In the genomic region with DNA sequence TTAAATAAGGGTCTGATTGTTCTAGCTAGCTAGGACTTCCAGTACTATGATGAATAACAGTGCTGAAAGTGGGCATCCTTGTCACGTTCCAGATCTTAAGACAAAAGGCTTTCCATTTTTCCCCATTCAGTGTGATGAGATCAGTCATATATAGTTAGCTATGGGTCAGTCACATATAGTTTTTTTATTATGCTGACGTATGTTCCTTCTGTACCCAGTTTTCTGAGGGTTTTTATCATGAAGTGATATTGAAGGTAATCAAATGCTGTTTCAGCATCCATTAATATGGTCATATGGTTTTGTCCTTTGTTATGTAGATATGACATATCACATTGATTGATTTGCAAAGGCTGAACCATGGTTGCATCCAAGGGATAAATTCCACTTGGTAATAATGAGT, we compare ENCODE assay signal across 30 cellular contexts.
A peak's percentile ranks its signal among the peaks of the same experiment; 100 is the strongest.
DNase-seq lines count a peak whose midpoint lies in the region; ATAC-seq, FAIRE-seq and TF ChIP-seq lines count a peak whose summit lies in the region.
"Had no signal": no experiment of that assay in that cellular context is flagged by ENCODE, and none has a peak within 500 bp of the region (broad histone marks: within the 10 kb centered on the region; RNA-seq: fewer than 3 reads in every experiment).

No MANE protein-coding gene starts in this region.

- in situ Hi-C loops in HepG2 (cut with HindIII; ENCODE audit: extremely low pct_ligation_motif_present, low pct_unique_long_range_greater_than_20kb) = no loop called here

- 4% methylated on average over 2 of the region's 2 CpGs for WGBS in HepG2 (ENCODE audit: low lambda C conversion rate)
- 50% methylated on average over 2 of the region's 2 CpGs for WGBS in right lobe of liver (ENCODE audit: insufficient coverage, low coverage, low lambda C conversion rate, missing lambda C conversion rate)
- 8% methylated on average over 2 of the region's 2 CpGs for WGBS in A549 (ENCODE audit: missing lambda C conversion rate)

- H2AFZ ChIP-seq in HepG2 (ENCODE audit: low read length) = no peak overlapping the region

- ATAC-seq in HepG2 (no peak), right lobe of liver (no peak), A549 (no peak), GM18861 (IDR thresholded peaks at IDR 0.05; ENCODE audit: unreplicated experiment) (no peak)
- ATAC-seq: CD8-positive, alpha-beta T cell had no signal

- H3K4me3 ChIP-seq in HepG2 (replicated peaks in 1 of 3; ENCODE audit: insufficient read depth in 1 of 3, low read depth in 2 of 3, low read length in 3 of 3) = no peak overlapping the region
- no peak overlapping the region for H3K4me3 ChIP-seq in right lobe of liver
- H3K4me3 ChIP-seq in A549 = no peak overlapping the region
- H3K4me3 ChIP-seq: BLaER1; BLaER1 treated with 17β-estradiol and CSF1 and Interleukin-3, amounts not matched to agents 10 nM and 100 nM had no signal

- CTCF ChIA-PET in HepG2 (lab: Yijun Ruan, JAX; ENCODE audit: low intra/inter-chr PET ratio, low total read pairs) = no interaction called here
- CTCF ChIA-PET in A549 (lab: Yijun Ruan, JAX) = no interaction called here

- intact Hi-C loops in HepG2 (cut with micrococcal nuclease; ENCODE audit: unreplicated experiment) = no loop called here
- intact Hi-C loops in right lobe of liver (cut with DNase I) = no loop called here

- no peak for TF ChIP-seq POLR2A in HepG2 (IDR thresholded peaks at IDR 0.05; ENCODE audit: insufficient read depth in 1 of 2, low read depth in 2 of 2, low read length in 2 of 2)
- no peak for TF ChIP-seq POLR2A in right lobe of liver (IDR thresholded peaks at IDR 0.05)
- no peak for TF ChIP-seq POLR2A in A549 (IDR thresholded peaks at IDR 0.05; ENCODE audit: low read length)

- TF ChIP-seq CTCF in HepG2 (CRISPR knock-in tag; IDR thresholded peaks at IDR 0.05) = no peak
- TF ChIP-seq CTCF in right lobe of liver (IDR thresholded peaks at IDR 0.05) = no peak
- TF ChIP-seq CTCF in A549 (IDR thresholded peaks at IDR 0.05) = no peak

- no peaks in the 10 kb centered on the region for H3K27me3 ChIP-seq in HepG2 (ENCODE audit: control insufficient read depth in 1 of 2, insufficient read depth in 2 of 2, low read length in 2 of 2)
- no peaks in the 10 kb centered on the region for H3K27me3 ChIP-seq in right lobe of liver
- H3K27me3 ChIP-seq: BE2C; BLaER1; BLaER1 treated with 17β-estradiol and CSF1 and Interleukin-3, amounts not matched to agents 10 nM and 100 nM had no signal

- TF ChIP-seq EP300 in HepG2 (IDR thresholded peaks at IDR 0.05; ENCODE audit: low read depth in 2 of 2, low read length in 2 of 2) (no peak), HepG2 (CRISPR knock-in tag; IDR thresholded peaks at IDR 0.05; ENCODE audit: borderline replicate concordance) (no peak), A549 (IDR thresholded peaks at IDR 0.05) (no peak)

- H3K9ac ChIP-seq in HepG2 (ENCODE audit: insufficient read depth, low read depth, low read length) = no peak overlapping the region
- H3K9ac ChIP-seq: BLaER1; BLaER1 treated with 17β-estradiol and CSF1 and Interleukin-3, amounts not matched to agents 10 nM and 100 nM had no signal

- H3K27ac ChIP-seq in HepG2 (ENCODE audit: extremely low read length, insufficient read depth, low read length) (no peak overlapping the region), right lobe of liver (no peak overlapping the region), A549 (no peak overlapping the region)
- H3K27ac ChIP-seq: 22Rv1; BLaER1; BLaER1 treated with 17β-estradiol and CSF1 and Interleukin-3, amounts not matched to agents 10 nM and 100 nM; C4-2B had no signal

- H3K4me2 ChIP-seq in HepG2 (ENCODE audit: low read depth, low read length) (no peak overlapping the region), A549 (no peak overlapping the region)
- H3K4me2 ChIP-seq: BLaER1; BLaER1 treated with 17β-estradiol and CSF1 and Interleukin-3, amounts not matched to agents 10 nM and 100 nM had no signal

- POLR2A ChIA-PET in HepG2 (lab: Yijun Ruan, JAX) (no interaction called here), A549 (lab: Yijun Ruan, JAX) (no interaction called here)

- no peaks in the 10 kb centered on the region for H3K79me2 ChIP-seq in HepG2 (ENCODE audit: insufficient read depth, low read length)

- TF ChIP-seq RAD21 in HepG2 (CRISPR knock-in tag; IDR thresholded peaks at IDR 0.05) = no peak
- TF ChIP-seq RAD21 in A549 (conservative IDR thresholded peaks at IDR 0.05 in 1 of 2, IDR thresholded peaks at IDR 0.05 in 1 of 2) = no peak

- FAIRE-seq in HepG2 (lab: Jason Lieb, UNC) = no peak
- no peak for FAIRE-seq in A549 (lab: Jason Lieb, UNC)
- FAIRE-seq: A204.1, D721Med had no signal

- no peak for DNase-seq in HepG2 (ENCODE audit: low spot score)
- DNase-seq in right lobe of liver = no peak
- DNase-seq in A549 (ENCODE audit: low read depth in 1 of 2, low spot score in 1 of 2) = no peak
- DNase-seq: 8988T; ACHN; AML-193; BE2C; C1 segment of cervical spinal cord; Caco-2; Calu3; CD4-positive, alpha-beta memory T cell; CD4-positive, alpha-beta T cell; CD4-positive, CD25-positive, alpha-beta regulatory T cell; CD8-positive, alpha-beta memory T cell; CD8-positive, alpha-beta T cell; COR-L47; DMS 273 treated with DMSO at 0.1 percent for 48 hours; DMS153; DMS53; DMS79; DMS79 treated with DMSO at 0.1 percent for 48 hours; DND-41; EL had no signal

- no peaks in the 10 kb centered on the region for H3K36me3 ChIP-seq in HepG2 (replicated peaks in 1 of 2; ENCODE audit: control insufficient read depth in 1 of 2, insufficient read depth in 2 of 2, low read length in 2 of 2)
- no peaks in the 10 kb centered on the region for H3K36me3 ChIP-seq in right lobe of liver
- H3K36me3 ChIP-seq: BE2C, BLaER1 had no signal

- no TSS peak for BruUV-seq in HepG2 (replicated peaks; lab: Mats Ljungman, UMichigan)

- H3K9me3 ChIP-seq in HepG2 (ENCODE audit: low read length) (peaks cover 95% of the 10 kb centered on the region), right lobe of liver (no peaks in the 10 kb centered on the region), A549 (peaks cover 3% of the 10 kb centered on the region; the same call in 1 of the 3 replicates)
- H3K9me3 ChIP-seq: BE2C, Caco-2 had no signal

- H3K4me1 ChIP-seq in HepG2 (ENCODE audit: insufficient read depth, low read length) = no peaks in the 10 kb centered on the region
- H3K4me1 ChIP-seq in right lobe of liver = no peaks in the 10 kb centered on the region
- no peaks in the 10 kb centered on the region for H3K4me1 ChIP-seq in A549
- H3K4me1 ChIP-seq: BE2C; BLaER1; BLaER1 treated with 17β-estradiol and CSF1 and Interleukin-3, amounts not matched to agents 10 nM and 100 nM; Caco-2 had no signal

- no peaks in the 10 kb centered on the region for H4K20me1 ChIP-seq in HepG2 (ENCODE audit: insufficient read depth, low read length)
- H4K20me1 ChIP-seq: BLaER1; BLaER1 treated with 17β-estradiol and CSF1 and Interleukin-3, amounts not matched to agents 10 nM and 100 nM had no signal

TF ChIP-seq in HepG2, 621 proteins besides CTCF, POLR2A, EP300 and RAD21 (continues in another document):
- TF ChIP-seq RFXANK (CRISPR knock-in tag; IDR thresholded peaks at IDR 0.05) = no peak
- TF ChIP-seq ZNF501 (CRISPR knock-in tag; IDR thresholded peaks at IDR 0.05) = no peak
- TF ChIP-seq MAFF (IDR thresholded peaks at IDR 0.05; ENCODE audit: low read depth, low read length) = peak; percentile 66
- TF ChIP-seq, protein P1, sequence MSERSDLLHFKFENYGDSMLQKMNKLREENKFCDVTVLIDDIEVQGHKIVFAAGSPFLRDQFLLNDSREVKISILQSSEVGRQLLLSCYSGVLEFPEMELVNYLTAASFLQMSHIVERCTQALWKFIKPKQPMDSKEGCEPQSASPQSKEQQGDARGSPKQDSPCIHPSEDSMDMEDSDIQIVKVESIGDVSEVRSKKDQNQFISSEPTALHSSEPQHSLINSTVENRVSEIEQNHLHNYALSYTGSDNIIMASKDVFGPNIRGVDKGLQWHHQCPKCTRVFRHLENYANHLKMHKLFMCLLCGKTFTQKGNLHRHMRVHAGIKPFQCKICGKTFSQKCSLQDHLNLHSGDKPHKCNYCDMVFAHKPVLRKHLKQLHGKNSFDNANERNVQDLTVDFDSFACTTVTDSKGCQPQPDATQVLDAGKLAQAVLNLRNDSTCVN (CRISPR knock-in tag; IDR thresholded peaks at IDR 0.05; ENCODE audit: borderline replicate concordance) = no peak

TF ChIP-seq in A549, 52 proteins besides CTCF, POLR2A, EP300 and RAD21:
- no peak for TF ChIP-seq EHF (CRISPR knock-in tag; IDR thresholded peaks at IDR 0.05)
- peak; percentile 13 for TF ChIP-seq MAFK (IDR thresholded peaks at IDR 0.05; ENCODE audit: partially characterized antibody)
